1 cellular context compared by ENCODE assay signal in genomic region chr17:80259642-80260535, GRCh38.
A peak's percentile ranks its signal among the peaks of the same experiment; 100 is the strongest.
TF ChIP-seq lines count a peak whose summit lies in the region.

No MANE protein-coding gene starts in this region.

TF ChIP-seq in HepG2, 621 proteins besides CTCF, POLR2A, EP300 and RAD21 (continued from another document and continues in another):
- peak; percentile 23; the same call in 1 of the 2 replicates for TF ChIP-seq ZNF800 (CRISPR knock-in tag; IDR thresholded peaks at IDR 0.05)
- no peak for TF ChIP-seq ZNF264 (CRISPR knock-in tag; IDR thresholded peaks at IDR 0.05)
- TF ChIP-seq MTA3 (CRISPR knock-in tag; IDR thresholded peaks at IDR 0.05): no peak
- peak; percentile 62 for TF ChIP-seq MYC (CRISPR knock-in tag; IDR thresholded peaks at IDR 0.05; ENCODE audit: borderline replicate concordance)
- TF ChIP-seq FOXO4 (CRISPR knock-in tag; conservative IDR thresholded peaks at IDR 0.05): 0 out of 2 replicates have a peak, but pooled peaks have one; percentile 67
- no peak for TF ChIP-seq AKNA (CRISPR knock-in tag; IDR thresholded peaks at IDR 0.05; ENCODE audit: borderline replicate concordance)
- TF ChIP-seq SETDB1 (CRISPR knock-in tag; IDR thresholded peaks at IDR 0.05; ENCODE audit: borderline replicate concordance): no peak
- TF ChIP-seq ZBTB26 (CRISPR knock-in tag; IDR thresholded peaks at IDR 0.05; ENCODE audit: borderline replicate concordance): no peak
- peak; percentile 32; the same call in 1 of the 2 replicates for TF ChIP-seq ZNF770 (CRISPR knock-in tag; IDR thresholded peaks at IDR 0.05)
- TF ChIP-seq ZNF577 (CRISPR knock-in tag; IDR thresholded peaks at IDR 0.05; ENCODE audit: borderline replicate concordance, low read depth): no peak
- TF ChIP-seq HNF1B (CRISPR knock-in tag; IDR thresholded peaks at IDR 0.05): no peak
- TF ChIP-seq ZNF296 (CRISPR knock-in tag; conservative IDR thresholded peaks at IDR 0.05): no peak
- no peak for TF ChIP-seq FOXP1 (IDR thresholded peaks at IDR 0.05)
- TF ChIP-seq FOXP1 (CRISPR knock-in tag; IDR thresholded peaks at IDR 0.05): no peak
- no peak for TF ChIP-seq ZBTB8A (CRISPR knock-in tag; IDR thresholded peaks at IDR 0.05; ENCODE audit: borderline replicate concordance, low read depth)
- no peak for TF ChIP-seq PRMT3 (CRISPR knock-in tag; IDR thresholded peaks at IDR 0.05; ENCODE audit: borderline replicate concordance, low read depth)
- TF ChIP-seq AHR (CRISPR knock-in tag; IDR thresholded peaks at IDR 0.05): 0 out of 2 replicates have a peak, but pooled peaks have one; percentile 45
- TF ChIP-seq ZNF772 (CRISPR knock-in tag; IDR thresholded peaks at IDR 0.05): peak; percentile 43; the same call in 1 of the 2 replicates
- TF ChIP-seq ZC3H13 (CRISPR knock-in tag; IDR thresholded peaks at IDR 0.05): no peak
- TF ChIP-seq TBX3 (IDR thresholded peaks at IDR 0.05; ENCODE audit: borderline replicate concordance): no peak
- TF ChIP-seq ZSCAN5A (CRISPR knock-in tag; IDR thresholded peaks at IDR 0.05; ENCODE audit: borderline replicate concordance): no peak
- TF ChIP-seq ZNF83 (CRISPR knock-in tag; IDR thresholded peaks at IDR 0.05; ENCODE audit: borderline replicate concordance): 0 out of 2 replicates have a peak, but pooled peaks have one; percentile 22
- TF ChIP-seq ELF3 (CRISPR knock-in tag; IDR thresholded peaks at IDR 0.05): 0 out of 2 replicates have a peak, but pooled peaks have one; percentile 20
- TF ChIP-seq ZFP36L1 (CRISPR knock-in tag; IDR thresholded peaks at IDR 0.05): no peak
- TF ChIP-seq ZBTB39 (CRISPR knock-in tag; IDR thresholded peaks at IDR 0.05): no peak
- TF ChIP-seq MLXIP (CRISPR knock-in tag; IDR thresholded peaks at IDR 0.05; ENCODE audit: borderline replicate concordance): no peak
- TF ChIP-seq ZNF343 (CRISPR knock-in tag; IDR thresholded peaks at IDR 0.05): 0 out of 2 replicates have a peak, but pooled peaks have one; percentile 66
- peak; percentile 75 for TF ChIP-seq ARNT2 (CRISPR knock-in tag; IDR thresholded peaks at IDR 0.05; ENCODE audit: low read depth)
- no peak for TF ChIP-seq ZUFSP (CRISPR knock-in tag; IDR thresholded peaks at IDR 0.05; ENCODE audit: borderline replicate concordance)
- TF ChIP-seq ZNF740 (CRISPR knock-in tag; IDR thresholded peaks at IDR 0.05): no peak
- TF ChIP-seq MXD3 (CRISPR knock-in tag; IDR thresholded peaks at IDR 0.05): peak; percentile 53; the same call in 1 of the 2 replicates
- no peak for TF ChIP-seq GTF3A (CRISPR knock-in tag; conservative IDR thresholded peaks at IDR 0.05)
